In the genomic region with DNA sequence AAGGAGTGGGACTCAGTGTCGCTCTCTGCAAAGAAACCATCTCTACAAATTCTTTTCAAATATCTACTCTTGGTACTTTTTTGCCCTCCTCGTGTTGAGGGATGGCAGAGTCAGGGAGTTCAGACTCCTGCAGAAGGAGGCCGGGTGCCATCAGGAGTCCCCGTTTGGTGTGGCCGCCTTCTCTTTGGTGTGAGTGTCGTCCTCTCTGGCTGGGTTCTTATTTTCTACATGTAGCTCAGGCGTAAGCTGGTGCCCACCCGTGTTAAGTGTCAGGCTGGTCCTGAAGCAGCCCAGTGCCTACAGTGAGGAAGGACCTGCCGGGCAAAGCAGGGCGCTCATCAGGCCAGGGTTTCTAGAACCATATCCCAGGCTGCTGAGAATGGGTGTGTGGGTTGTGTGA, we compare ENCODE assay signal across 19 cellular contexts. TPM values are rescaled to one million over a fixed set of nuclear protein-coding genes. Genes with fewer than 3 reads are reported as not detected.
A peak's percentile ranks its signal among the peaks of the same experiment; 100 is the strongest.
DNase-seq lines count a peak whose midpoint lies in the region; ATAC-seq and TF ChIP-seq lines count a peak whose summit lies in the region.
"Had no signal": no experiment of that assay in that cellular context is flagged by ENCODE, and none has a peak within 500 bp of the region (broad histone marks: within the 10 kb centered on the region; RNA-seq: fewer than 3 reads in every experiment).

No MANE protein-coding gene starts in this region.

- H3K27me3 ChIP-seq in heart right ventricle, result no peaks in the 10 kb centered on the region
- no peaks in the 10 kb centered on the region for H3K27me3 ChIP-seq in esophagus (ENCODE audit: control insufficient read depth in 1 of 2, insufficient read depth in 2 of 2, low read length in 2 of 2)
- no peaks in the 10 kb centered on the region for H3K27me3 ChIP-seq in tibial artery
- H3K27me3 ChIP-seq in PC-9 (ENCODE audit: insufficient read depth, low read depth), result no peaks in the 10 kb centered on the region
- H3K27me3 ChIP-seq: ascending aorta, pancreas, sigmoid colon had no signal

- no peaks in the 10 kb centered on the region for H3K9me3 Mint-ChIP-seq in activated CD8-positive, alpha-beta T cell treated with anti-CD3 and anti-CD28 coated beads for 36 hours

- peak overlapping the region in 8 of 10 donors; percentile 10 to 74 (median 64) for H3K27ac ChIP-seq in heart right ventricle
- H3K27ac ChIP-seq in esophagus (ENCODE audit: low read depth in 2 of 2, low read length in 1 of 2), result peak overlapping the region; percentile 73 to 77
- peak overlapping the region; percentile 74 to 76 for H3K27ac ChIP-seq in tibial artery
- no peak overlapping the region for H3K27ac ChIP-seq in OCI-LY7 (ENCODE audit: low read depth, low read length, poor library complexity, severe bottlenecking)
- no peak overlapping the region for H3K27ac ChIP-seq in PC-9
- H3K27ac ChIP-seq: GM23248, pancreas, sigmoid colon had no signal

- H3K4me1 Mint-ChIP-seq in activated CD8-positive, alpha-beta T cell treated with anti-CD3 and anti-CD28 coated beads for 36 hours (ENCODE audit: low read depth), result peaks cover 59% of the 10 kb centered on the region

- 0 out of 2 replicates have a peak, but pooled peaks cover 3% of the 10 kb centered on the region for H3F3A ChIP-seq in PC-9 (ENCODE audit: insufficient read depth, low read depth)

- no peaks in the 10 kb centered on the region for H4K20me1 ChIP-seq in OCI-LY7 (ENCODE audit: insufficient read depth, low read length)
- no peaks in the 10 kb centered on the region for H4K20me1 ChIP-seq in PC-9 (ENCODE audit: insufficient read depth)

- no peaks in the 10 kb centered on the region for H3K9me2 ChIP-seq in OCI-LY7 (ENCODE audit: insufficient read depth, low read length)
- H3K9me2 ChIP-seq in PC-9 (ENCODE audit: insufficient read depth), result no peaks in the 10 kb centered on the region

- H3K9me3 ChIP-seq in heart right ventricle (no peaks in the 10 kb centered on the region), esophagus (ENCODE audit: control insufficient read depth in 2 of 2, insufficient read depth in 1 of 2, low read depth in 1 of 2, low read length in 1 of 2) (no peaks in the 10 kb centered on the region), tibial artery (no peaks in the 10 kb centered on the region), OCI-LY7 (ENCODE audit: low read length) (no peaks in the 10 kb centered on the region), PC-9 (ENCODE audit: insufficient read depth, low read depth) (no peaks in the 10 kb centered on the region)
- H3K9me3 ChIP-seq: ascending aorta, pancreas, sigmoid colon had no signal

- WGBS in heart right ventricle, 2 donors, result 97% methylated on average over 10 of the region's 10 CpGs
- WGBS in esophagus, 2 donors, result 93% methylated on average over 10 of the region's 10 CpGs

- no TSS peak for BruUV-seq in OCI-LY7 (replicated peaks; lab: Mats Ljungman, UMichigan)
- BruUV-seq in PC-9 (replicated peaks; lab: Mats Ljungman, UMichigan), result no TSS peak

- TF ChIP-seq CTCF in heart right ventricle (IDR thresholded peaks at IDR 0.05), result no peak
- no peak for TF ChIP-seq CTCF in activated CD8-positive, alpha-beta T cell treated with anti-CD3 and anti-CD28 coated beads for 36 hours (IDR thresholded peaks at IDR 0.05)
- TF ChIP-seq CTCF in tibial artery (IDR thresholded peaks at IDR 0.05), result no peak
- no peak for TF ChIP-seq CTCF in OCI-LY7 (conservative IDR thresholded peaks at IDR 0.05; ENCODE audit: low read length)
- TF ChIP-seq CTCF in PC-9 (conservative IDR thresholded peaks at IDR 0.05), result no peak

- no peak overlapping the region for H3K4me3 Mint-ChIP-seq in activated CD8-positive, alpha-beta T cell treated with anti-CD3 and anti-CD28 coated beads for 36 hours

- H2AFZ ChIP-seq in OCI-LY7 (ENCODE audit: low read length) (no peak overlapping the region), PC-9 (no peak overlapping the region)
- H2AFZ ChIP-seq: GM23248 had no signal

- intact Hi-C loops in heart right ventricle (cut with DNase I), result no loop called here
- intact Hi-C loops in left cardiac atrium (cut with DNase I), result no loop called here
- intact Hi-C loops in activated CD8-positive, alpha-beta T cell treated with anti-CD3 and anti-CD28 coated beads for 36 hours (cut with micrococcal nuclease), result no loop called here
- intact Hi-C loops in tibial artery (cut with DNase I; ENCODE audit: low total_unique reads), result no loop called here
- intact Hi-C loops in OCI-LY7 (cut with micrococcal nuclease; ENCODE audit: unreplicated experiment), result no loop called here
- intact Hi-C loops in PC-9 (cut with micrococcal nuclease; ENCODE audit: unreplicated experiment), result no loop called here

- peaks cover 5 to 57% (median 31%) of the 10 kb centered on the region in 9 donors for H3K4me1 ChIP-seq in heart right ventricle
- H3K4me1 ChIP-seq in esophagus (ENCODE audit: control insufficient read depth in 2 of 2, insufficient read depth in 2 of 2, low read length in 1 of 2), result peaks cover 0 to 17% of the 10 kb centered on the region in 2 donors
- H3K4me1 ChIP-seq in tibial artery, result peaks cover 6 to 65% (median 35%) of the 10 kb centered on the region in 4 donors
- H3K4me1 ChIP-seq in OCI-LY7 (ENCODE audit: insufficient read depth, low read length, poor library complexity, severe bottlenecking), result no peaks in the 10 kb centered on the region
- no peaks in the 10 kb centered on the region for H3K4me1 ChIP-seq in PC-9 (replicated peaks; ENCODE audit: insufficient read depth)
- H3K4me1 ChIP-seq: pancreas had no signal

- CTCF ChIA-PET in activated CD8-positive, alpha-beta T cell treated with anti-CD3 and anti-CD28 coated beads for 36 hours (lab: Charles Lee), result interaction anchor here (1.4 kb wide), 2 partner anchors 11 to 17 kb away, joined by 3 to 4 read pairs; no protein-coding TSS in a partner anchor
- CTCF ChIA-PET in OCI-LY7 (lab: Charles Lee; ENCODE audit: unreplicated experiment), result no interaction called here
- CTCF ChIA-PET in PC-9 (lab: Charles Lee), result no interaction called here

- H3K27ac Mint-ChIP-seq in activated CD8-positive, alpha-beta T cell treated with anti-CD3 and anti-CD28 coated beads for 36 hours, result peak overlapping the region; percentile 35

- H3K36me3 ChIP-seq in heart right ventricle, result peaks cover 0 to 83% (median 6%) of the 10 kb centered on the region in 9 donors
- peaks cover 0 to 21% of the 10 kb centered on the region in 2 donors for H3K36me3 ChIP-seq in esophagus (ENCODE audit: control insufficient read depth in 2 of 2, insufficient read depth in 2 of 2, low read length in 1 of 2)
- peaks cover 0 to 31% (median 20%) of the 10 kb centered on the region in 3 donors for H3K36me3 ChIP-seq in tibial artery
- peaks cover 90% of the 10 kb centered on the region for H3K36me3 ChIP-seq in OCI-LY7 (ENCODE audit: insufficient read depth, low read length)
- peaks cover 14% of the 10 kb centered on the region; the same call in 1 of the 2 replicates for H3K36me3 ChIP-seq in PC-9 (ENCODE audit: low read depth)
- H3K36me3 ChIP-seq: pancreas had no signal

- no peaks in the 10 kb centered on the region for H3K27me3 Mint-ChIP-seq in activated CD8-positive, alpha-beta T cell treated with anti-CD3 and anti-CD28 coated beads for 36 hours

- ATAC-seq in heart right ventricle (peak in 1 of 8 donors; percentile 12), left cardiac atrium (no peak), GM21367 (IDR thresholded peaks at IDR 0.05; ENCODE audit: unreplicated experiment) (no peak)
- ATAC-seq in activated CD8-positive, alpha-beta T cell treated with anti-CD3 and anti-CD28 coated beads for 36 hours, result no peak

- H3K4me3 ChIP-seq in heart right ventricle (no peak overlapping the region), esophagus (ENCODE audit: low read depth in 1 of 2, low read length in 2 of 2) (no peak overlapping the region), tibial artery (no peak overlapping the region), OCI-LY7 (ENCODE audit: low read depth, low read length, poor library complexity, severe bottlenecking) (no peak overlapping the region), PC-9 (no peak overlapping the region)
- H3K4me3 ChIP-seq: ascending aorta, GM23248, pancreas, sigmoid colon had no signal

- peaks cover 86% of the 10 kb centered on the region for H3K36me3 Mint-ChIP-seq in activated CD8-positive, alpha-beta T cell treated with anti-CD3 and anti-CD28 coated beads for 36 hours (ENCODE audit: low read depth)

- H3K79me2 ChIP-seq in OCI-LY7 (ENCODE audit: insufficient read depth, low read depth, low read length) (no peaks in the 10 kb centered on the region), PC-9 (ENCODE audit: low read depth) (no peaks in the 10 kb centered on the region)

- H3K4me2 ChIP-seq in OCI-LY7 (ENCODE audit: low read length) (no peak overlapping the region), PC-9 (no peak overlapping the region)

- DNase-seq in heart right ventricle, result no peak
- DNase-seq in left cardiac atrium, result no peak
- no peak for DNase-seq in activated CD8-positive, alpha-beta T cell treated with anti-CD3 and anti-CD28 coated beads for 36 hours
- DNase-seq in tibial artery, result no peak
- DNase-seq in OCI-LY7 (ENCODE audit: low spot score), result no peak
- no peak for DNase-seq in PC-9
- DNase-seq: activated T-cell treated with anti-CD3 and anti-CD28 coated beads, Interleukin-2, amount 50 U/mL, for 48 hours; foreskin melanocyte; GM23248; IMR-90; NCI-H2029; NCI-H510A; pancreas; Right ventricle myocardium superior; sigmoid colon; stimulated activated CD4-positive, alpha-beta T cell treated with anti-CD3 and anti-CD28 coated beads, Interleukin-1b, Interleukin-23, amount 100 ng/mL, for 48 hours had no signal

- POLR2A ChIA-PET in activated CD8-positive, alpha-beta T cell treated with anti-CD3 and anti-CD28 coated beads for 36 hours (lab: Charles Lee), result interaction anchor here (0.6 to 3.4 kb wide), 3 partner anchors 25 to 1861 kb away, joined by 3 to 11 read pairs (median 3); no protein-coding TSS in a partner anchor
- POLR2A ChIA-PET in OCI-LY7 (lab: Charles Lee), result no interaction called here
- POLR2A ChIA-PET in PC-9 (lab: Charles Lee; ENCODE audit: unreplicated experiment), result no interaction called here

RNA-seq across cellular contexts. Expression of gene OTULIN, which starts 37.0 kb away (rescaled TPM):
- 10 to 100 TPM; 15.2 to 35.1 (median 25.9) TPM for total RNA-seq in heart right ventricle
- 1 to 10 TPM; 4.4 to 5.8 TPM for polyA plus RNA-seq in heart right ventricle
- total RNA-seq in left cardiac atrium, result 10 to 100 TPM; 20.1 to 22.2 TPM
- total RNA-seq in activated CD8-positive, alpha-beta T cell treated with anti-CD3 and anti-CD28 coated beads for 36 hours, result 10 to 100 TPM; 59.6 to 60.5 TPM
- polyA plus RNA-seq in esophagus, result 1 to 10 TPM; 5.7 to 6.2 TPM
- total RNA-seq in OCI-LY7 (2014; rRNA removed; shearing (Covaris generic)), result 19.2 and 28.7 TPM in 2 replicates
- total RNA-seq in OCI-LY7 (2022), result 45.6 and 46.3 TPM in 2 replicates
- total RNA-seq in PC-9 (2021), result 77.2 and 79.1 TPM in 2 replicates

Comparison
In these comparisons a context has a peak if more than half of its experiments do, and no peak if none do; other contexts are left out.
1. H3K27ac ChIP-seq: peak in heart right ventricle (8 of 10), esophagus (2 of 2) and tibial artery (2 of 2); none in OCI-LY7 (single experiment) and PC-9 (single experiment).